In genomic region chr15:82047493-82048446, GRCh38 we compare ENCODE assay signal across 9 cellular contexts. TPM values are rescaled to one million over a fixed set of nuclear protein-coding genes. Genes with fewer than 3 reads are reported as not detected.
DNase-seq lines count a peak whose midpoint lies in the region; ATAC-seq, FAIRE-seq and TF ChIP-seq lines count a peak whose summit lies in the region.
"Had no signal": no experiment of that assay in that cellular context is flagged by ENCODE, and none has a peak within 500 bp of the region (broad histone marks: within the 10 kb centered on the region; RNA-seq: fewer than 3 reads in every experiment).

No MANE protein-coding gene starts in this region.

- intact Hi-C loops in body of pancreas (cut with DNase I) (no loop called here), kidney (cut with DNase I) (no loop called here)

- peak overlapping the region; percentile 82 to 93 for H3K4me3 Mint-ChIP-seq in stimulated activated naive B cell treated with anti-CD40 and anti-IgM and Interleukin-4, amounts not matched to agents 10 μg/mL and 1 μg/mL and 100 μg/mL, for 72 hours

- peaks cover 7% of the 10 kb centered on the region for H3K4me1 ChIP-seq in HUES48 (ENCODE audit: control insufficient read depth, insufficient read depth, low read length)
- H3K4me1 ChIP-seq in body of pancreas, result peaks cover 30% of the 10 kb centered on the region
- H3K4me1 ChIP-seq in kidney (ENCODE audit: control insufficient read depth in 1 of 2, insufficient read depth in 1 of 2, low read depth in 1 of 2, low read length in 2 of 2), result peaks cover 3 to 7% of the 10 kb centered on the region in 2 donors

- TF ChIP-seq CTCF in body of pancreas (IDR thresholded peaks at IDR 0.05), result peak in 1 of 7 experiments; percentile 13
- TF ChIP-seq CTCF in kidney (IDR thresholded peaks at IDR 0.05; ENCODE audit: borderline replicate concordance, extremely low read depth, insufficient read depth), result no peak

- H3K27me3 ChIP-seq in HUES48 (ENCODE audit: control insufficient read depth, insufficient read depth, low read length) (peaks cover 43% of the 10 kb centered on the region), body of pancreas (peaks cover 0 to 9% of the 10 kb centered on the region in 2 donors)

- H3K9me3 Mint-ChIP-seq in stimulated activated naive B cell treated with anti-CD40 and anti-IgM and Interleukin-4, amounts not matched to agents 10 μg/mL and 1 μg/mL and 100 μg/mL, for 72 hours, result no peaks in the 10 kb centered on the region
- H3K9me3 Mint-ChIP-seq: activated naive CD4-positive, alpha-beta T cell treated with anti-CD3 and anti-CD28 coated beads, Interleukin-2, amount 50 U/mL, for 72 hours had no signal

- H3K27ac Mint-ChIP-seq in stimulated activated naive B cell treated with anti-CD40 and anti-IgM and Interleukin-4, amounts not matched to agents 10 μg/mL and 1 μg/mL and 100 μg/mL, for 72 hours, result peak overlapping the region; percentile 47
- H3K27ac Mint-ChIP-seq: activated naive CD4-positive, alpha-beta T cell treated with anti-CD3 and anti-CD28 coated beads, Interleukin-2, amount 50 U/mL, for 72 hours had no signal

- peaks cover 17 to 27% of the 10 kb centered on the region in 2 donors for H3K4me1 Mint-ChIP-seq in stimulated activated naive B cell treated with anti-CD40 and anti-IgM and Interleukin-4, amounts not matched to agents 10 μg/mL and 1 μg/mL and 100 μg/mL, for 72 hours

- TF ChIP-seq POLR2A in body of pancreas (IDR thresholded peaks at IDR 0.05), result no peak

- H3K27me3 Mint-ChIP-seq in stimulated activated naive B cell treated with anti-CD40 and anti-IgM and Interleukin-4, amounts not matched to agents 10 μg/mL and 1 μg/mL and 100 μg/mL, for 72 hours, result peaks cover 42 to 48% of the 10 kb centered on the region in 2 donors

- peak overlapping the region; percentile 47 for H3K27ac ChIP-seq in HUES48 (ENCODE audit: low read depth, low read length)
- peak overlapping the region in 1 of 4 donors; percentile 43 for H3K27ac ChIP-seq in body of pancreas
- no peak overlapping the region for H3K27ac ChIP-seq in kidney (ENCODE audit: low read depth in 2 of 2, low read length in 2 of 2)

- DNase-seq in body of pancreas (peak in 2 of 4 donors; percentile 8), kidney (no peak), SKM-1 (lab: John Stamatoyannopoulos, UW; ENCODE audit: unreplicated experiment) (no peak), DMS79 (lab: John Stamatoyannopoulos, UW) (no peak)
- DNase-seq in stimulated activated naive B cell treated with anti-CD40 and anti-IgM and Interleukin-4, amounts not matched to agents 10 μg/mL and 1 μg/mL and 100 μg/mL, for 72 hours, result no peak

- peak overlapping the region; percentile 60 for H3K4me3 ChIP-seq in HUES48 (ENCODE audit: low read depth, low read length)
- H3K4me3 ChIP-seq in body of pancreas, result peak overlapping the region in 1 of 2 donors; percentile 52
- H3K4me3 ChIP-seq in kidney (ENCODE audit: low read length in 2 of 2), result peak overlapping the region; percentile 19 to 61

- H3K9me3 ChIP-seq in HUES48 (ENCODE audit: control insufficient read depth, insufficient read depth, low read length), result no peaks in the 10 kb centered on the region
- H3K9me3 ChIP-seq in body of pancreas, result no peaks in the 10 kb centered on the region
- H3K9me3 ChIP-seq in kidney (ENCODE audit: control insufficient read depth in 1 of 2, low read length in 2 of 2), result no peaks in the 10 kb centered on the region

- no peak for FAIRE-seq in kidney (lab: Jason Lieb, UNC)

- WGBS in body of pancreas, 2 donors, result 15 to 23% methylated on average over 39 to 50 of the region's 50 CpGs

- peaks cover 2 to 5% of the 10 kb centered on the region in 2 donors for H3K36me3 Mint-ChIP-seq in stimulated activated naive B cell treated with anti-CD40 and anti-IgM and Interleukin-4, amounts not matched to agents 10 μg/mL and 1 μg/mL and 100 μg/mL, for 72 hours
- H3K36me3 Mint-ChIP-seq: activated naive CD4-positive, alpha-beta T cell treated with anti-CD3 and anti-CD28 coated beads, Interleukin-2, amount 50 U/mL, for 72 hours had no signal

- ATAC-seq in GM18858 (IDR thresholded peaks at IDR 0.05; ENCODE audit: unreplicated experiment) (peak; percentile 1), body of pancreas (peak; percentile 1), GM18861 (IDR thresholded peaks at IDR 0.05; ENCODE audit: unreplicated experiment) (no peak)
- ATAC-seq in stimulated activated naive B cell treated with anti-CD40 and anti-IgM and Interleukin-4, amounts not matched to agents 10 μg/mL and 1 μg/mL and 100 μg/mL, for 72 hours (replicated peaks), result peak; percentile 6 to 8

- H3K36me3 ChIP-seq in HUES48 (ENCODE audit: control insufficient read depth, insufficient read depth, low read length), result no peaks in the 10 kb centered on the region
- H3K36me3 ChIP-seq in body of pancreas (replicated peaks in 1 of 2; ENCODE audit: insufficient read depth in 1 of 2, low read depth in 2 of 2), result no peaks in the 10 kb centered on the region
- H3K36me3 ChIP-seq in kidney (ENCODE audit: control insufficient read depth in 1 of 2, insufficient read depth in 2 of 2, low read length in 2 of 2), result no peaks in the 10 kb centered on the region

- H3K9ac ChIP-seq in HUES48 (ENCODE audit: low read depth, low read length) (peak overlapping the region; percentile 59), kidney (ENCODE audit: low read length in 2 of 2) (peak overlapping the region in 1 of 2 donors; percentile 19)

RNA-seq across cellular contexts. Expression of gene MEX3B, which starts 2.0 kb away (rescaled TPM):
- total RNA-seq in body of pancreas, result under 1 TPM in 1 of 2 donors, not detected in 1; 0.52 TPM
- total RNA-seq in kidney, result 0.91 TPM
- polyA plus RNA-seq in kidney (ENCODE audit: insufficient read depth, low read depth, low replicate concordance), result 0.28 TPM
